Comparison of ENCODE assay signal across 15 cellular contexts in the genomic region with DNA sequence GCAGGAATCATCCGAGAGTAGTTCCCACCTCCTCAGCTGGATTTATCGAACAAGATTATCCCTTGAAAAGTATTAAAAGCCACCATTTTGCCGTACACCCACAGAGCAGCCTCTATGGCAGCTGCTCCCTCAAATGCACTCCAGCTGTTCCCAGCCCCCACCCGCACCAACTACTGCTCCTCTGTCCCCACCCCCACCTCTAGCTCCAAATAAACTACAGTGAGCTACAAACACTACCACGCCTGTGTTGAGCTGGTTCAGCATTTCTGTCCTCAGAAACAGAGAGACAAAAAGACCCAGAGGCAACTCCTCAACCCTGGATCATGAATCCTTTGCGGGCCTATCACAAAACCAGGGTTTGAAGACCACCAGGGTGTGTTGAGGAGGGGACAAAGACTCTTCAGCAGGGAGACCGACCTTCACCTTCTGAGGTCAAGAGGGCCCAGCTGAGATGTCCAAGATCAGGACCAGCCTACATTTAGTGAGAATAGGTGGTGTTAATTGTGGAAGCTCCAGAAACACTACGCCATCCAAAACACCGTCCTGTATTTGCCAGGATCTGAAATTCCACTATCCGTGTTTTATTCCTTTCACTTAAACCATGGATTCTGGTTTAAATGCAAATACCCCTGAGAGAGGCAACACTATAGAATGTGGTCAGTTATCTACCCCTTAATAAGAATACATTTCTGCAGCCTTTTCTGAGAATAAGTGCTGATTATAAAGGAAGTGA.
"Had no signal": no experiment of that assay in that cellular context is flagged by ENCODE, and none has a peak within 500 bp of the region (broad histone marks: within the 10 kb centered on the region; RNA-seq: fewer than 3 reads in every experiment).

No MANE protein-coding gene starts in this region.

- H3K9me3 Mint-ChIP-seq: activated CD4-positive, alpha-beta memory T cell treated with anti-CD3 and anti-CD28 coated beads, Interleukin-2, amount 10 ng/mL, durations not matched to agents 7 days and 5 days; activated naive CD8-positive, alpha-beta T cell treated with anti-CD3 and anti-CD28 coated beads, Interleukin-2, amount 50 U/mL, for 24 hours; T-cell; type B pancreatic cell had no signal

- H3K4me3 Mint-ChIP-seq: activated CD4-positive, alpha-beta memory T cell treated with anti-CD3 and anti-CD28 coated beads, Interleukin-2, amount 10 ng/mL, durations not matched to agents 7 days and 5 days; activated CD4-positive, alpha-beta T cell treated with anti-CD3 and anti-CD28 coated beads for 36 hours; activated naive CD8-positive, alpha-beta T cell treated with anti-CD3 and anti-CD28 coated beads, Interleukin-2, amount 50 U/mL, for 24 hours; naive thymus-derived CD4-positive, alpha-beta T cell; stimulated activated naive B cell treated with anti-CD40 and anti-IgM and Interleukin-4, amounts not matched to agents 10 μg/mL and 1 μg/mL and 100 μg/mL, for 72 hours; T-cell; type B pancreatic cell had no signal

- H3K27ac ChIP-seq: prostate gland, right lobe of liver had no signal

- DNase-seq: activated CD4-positive, alpha-beta memory T cell treated with anti-CD3 and anti-CD28 coated beads, Interleukin-2, amount 10 ng/mL, durations not matched to agents 7 days and 5 days; activated CD4-positive, alpha-beta T cell treated with anti-CD3 and anti-CD28 coated beads for 36 hours; activated CD8-positive, alpha-beta memory T cell treated with anti-CD3 and anti-CD28 coated beads, Interleukin-2, amount 50 U/mL, for 4 hours; activated naive CD8-positive, alpha-beta T cell treated with anti-CD3 and anti-CD28 coated beads, Interleukin-2, amount 50 U/mL, for 24 hours; central memory CD4-positive, alpha-beta T cell; left cardiac atrium; naive thymus-derived CD4-positive, alpha-beta T cell; right lobe of liver; stimulated activated CD4-positive, alpha-beta T cell treated with anti-CD3 and anti-CD28 coated beads, Interleukin-2, amount 100 ng/mL, for 24 hours; stimulated activated naive B cell treated with anti-CD40 and anti-IgM and Interleukin-4, amounts not matched to agents 10 μg/mL and 1 μg/mL and 100 μg/mL, for 72 hours; T-cell; T1000 had no signal

- H3K27me3 ChIP-seq: right lobe of liver had no signal

- ATAC-seq: activated CD4-positive, alpha-beta T cell treated with anti-CD3 and anti-CD28 coated beads for 36 hours; activated naive CD8-positive, alpha-beta T cell treated with anti-CD3 and anti-CD28 coated beads, Interleukin-2, amount 50 U/mL, for 24 hours; left cardiac atrium; naive thymus-derived CD4-positive, alpha-beta T cell; right lobe of liver; stimulated activated naive B cell treated with anti-CD40 and anti-IgM and Interleukin-4, amounts not matched to agents 10 μg/mL and 1 μg/mL and 100 μg/mL, for 72 hours; T-cell had no signal

- H3K36me3 Mint-ChIP-seq: naive thymus-derived CD4-positive, alpha-beta T cell; stimulated activated naive B cell treated with anti-CD40 and anti-IgM and Interleukin-4, amounts not matched to agents 10 μg/mL and 1 μg/mL and 100 μg/mL, for 72 hours; T-cell; type B pancreatic cell had no signal

- FAIRE-seq: astrocyte had no signal

- H3K27ac Mint-ChIP-seq: activated CD4-positive, alpha-beta memory T cell treated with anti-CD3 and anti-CD28 coated beads, Interleukin-2, amount 10 ng/mL, durations not matched to agents 7 days and 5 days; activated CD4-positive, alpha-beta T cell treated with anti-CD3 and anti-CD28 coated beads for 36 hours; activated naive CD8-positive, alpha-beta T cell treated with anti-CD3 and anti-CD28 coated beads, Interleukin-2, amount 50 U/mL, for 24 hours; naive thymus-derived CD4-positive, alpha-beta T cell; stimulated activated naive B cell treated with anti-CD40 and anti-IgM and Interleukin-4, amounts not matched to agents 10 μg/mL and 1 μg/mL and 100 μg/mL, for 72 hours; T-cell; type B pancreatic cell had no signal
